ENCODE assay signal across 1 cellular context in the genomic region with DNA sequence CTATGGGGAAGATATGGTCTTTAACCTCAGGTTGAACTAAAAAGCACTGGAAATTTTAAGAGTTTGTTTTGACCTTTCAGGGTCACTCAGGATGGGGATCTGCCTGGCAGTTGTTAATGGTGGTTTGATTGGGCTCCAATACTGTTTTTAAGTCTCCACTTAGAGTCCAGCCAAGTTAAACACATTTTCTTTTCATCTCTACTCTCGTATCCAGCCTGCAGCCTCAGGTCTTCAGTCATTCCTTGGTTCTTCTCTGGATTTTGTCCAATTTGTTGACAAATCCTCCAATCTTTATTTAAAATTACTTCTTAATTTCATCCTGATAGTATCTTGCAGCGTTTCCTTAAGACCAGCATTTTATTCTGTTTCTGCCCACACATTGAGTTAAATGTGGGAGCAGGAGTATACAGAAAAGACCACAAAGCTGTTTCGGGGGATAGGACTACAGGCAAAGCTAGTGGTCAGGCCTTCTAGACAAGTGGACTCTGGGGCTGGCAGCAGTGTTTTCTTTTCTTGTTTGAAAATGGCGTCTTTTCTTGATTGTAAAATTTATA.
TF ChIP-seq lines count a peak whose summit lies in the region.

No MANE protein-coding gene starts in this region.

TF ChIP-seq in SK-N-SH treated with all-trans-retinoic acid at 6 μM for 48 hours, 23 proteins besides CTCF, POLR2A, EP300 and RAD21 (continued from another document):
- no peak for TF ChIP-seq GLIS3 (CRISPR knock-in tag; IDR thresholded peaks at IDR 0.05)
- no peak for TF ChIP-seq ISL1 (CRISPR knock-in tag; IDR thresholded peaks at IDR 0.05)
- TF ChIP-seq, protein P1, sequence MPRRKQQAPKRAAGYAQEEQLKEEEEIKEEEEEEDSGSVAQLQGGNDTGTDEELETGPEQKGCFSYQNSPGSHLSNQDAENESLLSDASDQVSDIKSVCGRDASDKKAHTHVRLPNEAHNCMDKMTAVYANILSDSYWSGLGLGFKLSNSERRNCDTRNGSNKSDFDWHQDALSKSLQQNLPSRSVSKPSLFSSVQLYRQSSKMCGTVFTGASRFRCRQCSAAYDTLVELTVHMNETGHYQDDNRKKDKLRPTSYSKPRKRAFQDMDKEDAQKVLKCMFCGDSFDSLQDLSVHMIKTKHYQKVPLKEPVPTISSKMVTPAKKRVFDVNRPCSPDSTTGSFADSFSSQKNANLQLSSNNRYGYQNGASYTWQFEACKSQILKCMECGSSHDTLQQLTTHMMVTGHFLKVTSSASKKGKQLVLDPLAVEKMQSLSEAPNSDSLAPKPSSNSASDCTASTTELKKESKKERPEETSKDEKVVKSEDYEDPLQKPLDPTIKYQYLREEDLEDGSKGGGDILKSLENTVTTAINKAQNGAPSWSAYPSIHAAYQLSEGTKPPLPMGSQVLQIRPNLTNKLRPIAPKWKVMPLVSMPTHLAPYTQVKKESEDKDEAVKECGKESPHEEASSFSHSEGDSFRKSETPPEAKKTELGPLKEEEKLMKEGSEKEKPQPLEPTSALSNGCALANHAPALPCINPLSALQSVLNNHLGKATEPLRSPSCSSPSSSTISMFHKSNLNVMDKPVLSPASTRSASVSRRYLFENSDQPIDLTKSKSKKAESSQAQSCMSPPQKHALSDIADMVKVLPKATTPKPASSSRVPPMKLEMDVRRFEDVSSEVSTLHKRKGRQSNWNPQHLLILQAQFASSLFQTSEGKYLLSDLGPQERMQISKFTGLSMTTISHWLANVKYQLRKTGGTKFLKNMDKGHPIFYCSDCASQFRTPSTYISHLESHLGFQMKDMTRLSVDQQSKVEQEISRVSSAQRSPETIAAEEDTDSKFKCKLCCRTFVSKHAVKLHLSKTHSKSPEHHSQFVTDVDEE (CRISPR knock-in tag; IDR thresholded peaks at IDR 0.05) = no peak
- TF ChIP-seq, protein P2, sequence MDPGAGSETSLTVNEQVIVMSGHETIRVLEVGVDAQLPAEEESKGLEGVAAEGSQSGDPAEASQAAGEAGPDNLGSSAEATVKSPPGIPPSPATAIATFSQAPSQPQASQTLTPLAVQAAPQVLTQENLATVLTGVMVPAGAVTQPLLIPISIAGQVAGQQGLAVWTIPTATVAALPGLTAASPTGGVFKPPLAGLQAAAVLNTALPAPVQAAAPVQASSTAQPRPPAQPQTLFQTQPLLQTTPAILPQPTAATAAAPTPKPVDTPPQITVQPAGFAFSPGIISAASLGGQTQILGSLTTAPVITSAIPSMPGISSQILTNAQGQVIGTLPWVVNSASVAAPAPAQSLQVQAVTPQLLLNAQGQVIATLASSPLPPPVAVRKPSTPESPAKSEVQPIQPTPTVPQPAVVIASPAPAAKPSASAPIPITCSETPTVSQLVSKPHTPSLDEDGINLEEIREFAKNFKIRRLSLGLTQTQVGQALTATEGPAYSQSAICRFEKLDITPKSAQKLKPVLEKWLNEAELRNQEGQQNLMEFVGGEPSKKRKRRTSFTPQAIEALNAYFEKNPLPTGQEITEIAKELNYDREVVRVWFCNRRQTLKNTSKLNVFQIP (CRISPR knock-in tag; IDR thresholded peaks at IDR 0.05; ENCODE audit: borderline replicate concordance, low read depth) = no peak
- TF ChIP-seq TCF4 (CRISPR knock-in tag; IDR thresholded peaks at IDR 0.05; ENCODE audit: borderline replicate concordance) = no peak
TF ChIP-seq in SK-N-SH treated with all-trans-retinoic acid at 6 μM for 48 hours: peak in this region for 0.
